Comparison of ENCODE assay signal across 22 cellular contexts in the genomic region with DNA sequence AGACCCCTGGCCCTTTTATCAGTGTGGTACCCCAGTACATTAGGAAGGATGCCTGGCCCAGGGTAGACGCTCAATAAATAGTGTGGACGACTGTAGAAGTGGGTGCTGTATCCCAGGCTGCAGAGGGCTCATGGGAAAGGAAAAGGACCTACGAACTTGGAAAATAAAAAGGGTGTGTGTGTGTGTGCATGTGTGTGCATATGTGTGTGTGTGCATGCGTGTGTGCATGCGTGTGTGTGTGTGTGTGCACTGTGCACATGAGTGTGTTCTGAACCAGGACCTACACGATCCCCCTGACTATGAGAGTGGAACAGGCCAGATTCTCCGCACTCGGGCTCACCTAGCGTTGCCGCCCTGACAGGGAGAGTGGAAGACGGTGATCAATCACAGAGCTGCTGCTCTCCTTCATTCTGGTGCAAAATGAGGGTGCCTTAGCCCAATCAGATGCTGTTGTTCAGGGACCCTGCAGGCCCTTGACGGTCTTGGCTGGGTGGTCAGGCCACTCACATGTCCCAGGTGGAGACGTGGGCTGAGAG. TPM values are rescaled to one million over a fixed set of nuclear protein-coding genes. Genes with fewer than 3 reads are reported as not detected.
DNase-seq lines count a peak whose midpoint lies in the region; ATAC-seq, FAIRE-seq and TF ChIP-seq lines count a peak whose summit lies in the region.
"Had no signal": no experiment of that assay in that cellular context is flagged by ENCODE, and none has a peak within 500 bp of the region (broad histone marks: within the 10 kb centered on the region; RNA-seq: fewer than 3 reads in every experiment).

No MANE protein-coding gene starts in this region.

- no peaks in the 10 kb centered on the region for H3K27me3 ChIP-seq in HepG2 (ENCODE audit: control insufficient read depth in 1 of 2, insufficient read depth in 2 of 2, low read length in 2 of 2)
- no peaks in the 10 kb centered on the region for H3K27me3 ChIP-seq in trophoblast cell (ENCODE audit: insufficient read depth, low read length)
- H3K27me3 ChIP-seq: BLaER1 had no signal

- FAIRE-seq in HepG2 (lab: Jason Lieb, UNC), result no peak
- FAIRE-seq: A549, H54, HTR-8/SVneo had no signal

- intact Hi-C loops in HepG2 (cut with micrococcal nuclease; ENCODE audit: unreplicated experiment), result no loop called here

- peaks cover 18% of the 10 kb centered on the region for H3K27me3 Mint-ChIP-seq in activated CD8-positive, alpha-beta memory T cell treated with anti-CD3 and anti-CD28 coated beads, Interleukin-2, amount 10 ng/mL, durations not matched to agents 7 days and 5 days

- no peak overlapping the region for H3K27ac ChIP-seq in coronary artery
- H3K27ac ChIP-seq in HepG2 (ENCODE audit: extremely low read length, insufficient read depth, low read length), result peak overlapping the region; percentile 32
- no peak overlapping the region for H3K27ac ChIP-seq in trophoblast cell (ENCODE audit: low read depth, low read length)
- H3K27ac ChIP-seq: 22Rv1, A549, BLaER1, GM23248 had no signal

- ATAC-seq in activated CD8-positive, alpha-beta memory T cell treated with anti-CD3 and anti-CD28 coated beads, Interleukin-2, amount 10 ng/mL, durations not matched to agents 7 days and 5 days, result no peak
- ATAC-seq in HepG2 (no peak), GM18868 (IDR thresholded peaks at IDR 0.05; ENCODE audit: unreplicated experiment) (no peak)
- ATAC-seq in activated CD4-positive, CD25-positive, alpha-beta regulatory T cell treated with anti-CD3 and anti-CD28 coated beads, Interleukin-2, amount 50 U/mL, for 24 hours, result no peak
- ATAC-seq: A549 had no signal

- peak; percentile 42 for DNase-seq in activated CD8-positive, alpha-beta memory T cell treated with anti-CD3 and anti-CD28 coated beads for 24 hours
- no peak for DNase-seq in activated CD8-positive, alpha-beta memory T cell treated with anti-CD3 and anti-CD28 coated beads, Interleukin-2, amount 10 ng/mL, durations not matched to agents 7 days and 5 days
- peak; percentile 50 for DNase-seq in coronary artery (ENCODE audit: low spot score)
- DNase-seq in HepG2 (ENCODE audit: low spot score), result no peak
- no peak for DNase-seq in trophoblast cell
- DNase-seq in GM19240 (ENCODE audit: insufficient read length, low spot score), result no peak
- DNase-seq: Calu3; CD4-positive, alpha-beta memory T cell; DMS79 treated with DMSO at 0.1 percent for 48 hours; GF-D8; GM23248; HCEC 1CT; HFFc6 had no signal

- TF ChIP-seq RAD21 in HepG2 (CRISPR knock-in tag; IDR thresholded peaks at IDR 0.05), result no peak

- no peak for TF ChIP-seq POLR2A in HepG2 (IDR thresholded peaks at IDR 0.05; ENCODE audit: insufficient read depth in 1 of 2, low read depth in 2 of 2, low read length in 2 of 2)

- no peak overlapping the region for H3K23ac ChIP-seq in trophoblast cell (ENCODE audit: low read length)

- H2AFZ ChIP-seq in HepG2 (ENCODE audit: low read length), result no peak overlapping the region
- H2AFZ ChIP-seq in trophoblast cell (ENCODE audit: insufficient read depth, low read length, poor library complexity), result no peak overlapping the region
- H2AFZ ChIP-seq: GM23248 had no signal

- no peak overlapping the region for H3K4me3 Mint-ChIP-seq in activated CD8-positive, alpha-beta memory T cell treated with anti-CD3 and anti-CD28 coated beads, Interleukin-2, amount 10 ng/mL, durations not matched to agents 7 days and 5 days
- H3K4me3 Mint-ChIP-seq: CD14-positive monocyte; CD4-positive, alpha-beta memory T cell; HFFc6; IgD-negative memory B cell had no signal

- peaks cover 92% of the 10 kb centered on the region for H3K4me1 ChIP-seq in HepG2 (ENCODE audit: insufficient read depth, low read length)
- H3K4me1 ChIP-seq in trophoblast cell (ENCODE audit: control insufficient read depth in 1 of 2, insufficient read depth in 2 of 2, low read length in 2 of 2), result peaks cover 10 to 14% of the 10 kb centered on the region in 2 experiments
- H3K4me1 ChIP-seq: A549, BLaER1 had no signal

- POLR2A ChIA-PET in HepG2 (lab: Yijun Ruan, JAX), result interaction anchor here (0.7 to 4.5 kb wide), 6 partner anchors 19 to 146 kb away, joined by 3 to 33 read pairs (median 10); no protein-coding TSS in a partner anchor

- no peak overlapping the region for H2BK5ac ChIP-seq in trophoblast cell (ENCODE audit: low read depth, low read length, poor library complexity)

- H3K4me2 ChIP-seq in HepG2 (ENCODE audit: low read depth, low read length) (no peak overlapping the region), trophoblast cell (ENCODE audit: low read length) (no peak overlapping the region)
- H3K4me2 ChIP-seq: A549, BLaER1 had no signal

- H3K36me3 Mint-ChIP-seq in activated CD8-positive, alpha-beta memory T cell treated with anti-CD3 and anti-CD28 coated beads, Interleukin-2, amount 10 ng/mL, durations not matched to agents 7 days and 5 days, result no peaks in the 10 kb centered on the region
- H3K36me3 Mint-ChIP-seq: CD14-positive monocyte; CD4-positive, alpha-beta memory T cell; IgD-negative memory B cell had no signal

- H3K36me3 ChIP-seq in HepG2 (replicated peaks in 1 of 2; ENCODE audit: control insufficient read depth in 1 of 2, insufficient read depth in 2 of 2, low read length in 2 of 2) (no peaks in the 10 kb centered on the region), trophoblast cell (ENCODE audit: control insufficient read depth in 1 of 2, insufficient read depth in 2 of 2, low read length in 2 of 2) (no peaks in the 10 kb centered on the region)
- H3K36me3 ChIP-seq: BLaER1 had no signal

- peak overlapping the region; percentile 2 for H3K14ac ChIP-seq in trophoblast cell (ENCODE audit: low read length)

- H3K18ac ChIP-seq in trophoblast cell (ENCODE audit: low read length), result no peak overlapping the region

- H3K27ac Mint-ChIP-seq in activated CD8-positive, alpha-beta memory T cell treated with anti-CD3 and anti-CD28 coated beads, Interleukin-2, amount 10 ng/mL, durations not matched to agents 7 days and 5 days, result no peak overlapping the region
- H3K27ac Mint-ChIP-seq: CD14-positive monocyte, HFFc6, IgD-negative memory B cell had no signal

- H3K9ac ChIP-seq in HepG2 (ENCODE audit: insufficient read depth, low read depth, low read length), result no peak overlapping the region
- no peak overlapping the region for H3K9ac ChIP-seq in trophoblast cell (ENCODE audit: low read length)
- H3K9ac ChIP-seq: BLaER1, GM23248 had no signal

- no peaks in the 10 kb centered on the region for H3K9me3 Mint-ChIP-seq in activated CD8-positive, alpha-beta memory T cell treated with anti-CD3 and anti-CD28 coated beads, Interleukin-2, amount 10 ng/mL, durations not matched to agents 7 days and 5 days (ENCODE audit: low read depth)
- H3K9me3 Mint-ChIP-seq: CD14-positive monocyte; CD4-positive, alpha-beta memory T cell; IgD-negative memory B cell had no signal

- H3K4me3 ChIP-seq in coronary artery, result no peak overlapping the region
- H3K4me3 ChIP-seq in HepG2 (replicated peaks in 1 of 3; ENCODE audit: insufficient read depth in 1 of 3, low read depth in 2 of 3, low read length in 3 of 3), result no peak overlapping the region
- peak overlapping the region; percentile 7 for H3K4me3 ChIP-seq in trophoblast cell (ENCODE audit: low read depth, low read length)
- H3K4me3 ChIP-seq: A549, BLaER1, GM23248 had no signal

- H3K4me1 Mint-ChIP-seq in activated CD8-positive, alpha-beta memory T cell treated with anti-CD3 and anti-CD28 coated beads, Interleukin-2, amount 10 ng/mL, durations not matched to agents 7 days and 5 days, result no peaks in the 10 kb centered on the region
- H3K4me1 Mint-ChIP-seq: CD14-positive monocyte; CD4-positive, alpha-beta memory T cell; IgD-negative memory B cell had no signal

- H3K9me3 ChIP-seq in HepG2 (ENCODE audit: low read length) (no peaks in the 10 kb centered on the region), trophoblast cell (ENCODE audit: insufficient read depth, low read depth, low read length) (no peaks in the 10 kb centered on the region)
- H3K9me3 ChIP-seq: A549, BLaER1 had no signal

- peak overlapping the region; percentile 9 for H4K91ac ChIP-seq in trophoblast cell (ENCODE audit: low read depth, low read length)

- H4K20me1 ChIP-seq in HepG2 (ENCODE audit: insufficient read depth, low read length), result no peaks in the 10 kb centered on the region
- H4K20me1 ChIP-seq: BLaER1 had no signal

- CTCF ChIA-PET in activated CD8-positive, alpha-beta memory T cell treated with anti-CD3 and anti-CD28 coated beads, Interleukin-2, amount 10 ng/mL, durations not matched to agents 7 days and 5 days (lab: Charles Lee), result no interaction called here
- CTCF ChIA-PET in HepG2 (lab: Yijun Ruan, JAX; ENCODE audit: low intra/inter-chr PET ratio, low total read pairs), result interaction anchor here (4.2 kb wide), 1 partner anchor 69 kb away, joined by 19 read pairs; no protein-coding TSS in a partner anchor

- peak overlapping the region; percentile 11 for H2BK12ac ChIP-seq in trophoblast cell (ENCODE audit: low read length)

- 96% methylated on average over 13 of the region's 13 CpGs for WGBS in HepG2 (ENCODE audit: low lambda C conversion rate)
- WGBS in trophoblast cell (ENCODE audit: extremely low coverage, insufficient coverage, insufficient read length), result no CpG with 5 or more reads among the region's 13 CpGs

- no TSS peak for BruUV-seq in HepG2 (replicated peaks; lab: Mats Ljungman, UMichigan)

- peaks cover 6% of the 10 kb centered on the region for H3K79me1 ChIP-seq in trophoblast cell (ENCODE audit: low read length)

- no peak overlapping the region for H3K4ac ChIP-seq in trophoblast cell (ENCODE audit: low read depth, low read length)

- TF ChIP-seq CTCF in coronary artery (IDR thresholded peaks at IDR 0.05) (no peak), HepG2 (CRISPR knock-in tag; IDR thresholded peaks at IDR 0.05) (no peak)

- H4K12ac ChIP-seq in trophoblast cell (ENCODE audit: low read depth, low read length), result no peak overlapping the region

- in situ Hi-C loops in HepG2 (cut with HindIII; ENCODE audit: extremely low pct_ligation_motif_present, low pct_unique_long_range_greater_than_20kb), result no loop called here

- H2AK5ac ChIP-seq in trophoblast cell (ENCODE audit: low read length), result no peak overlapping the region

- TF ChIP-seq EP300 in HepG2 (IDR thresholded peaks at IDR 0.05; ENCODE audit: low read depth in 2 of 2, low read length in 2 of 2) (no peak), HepG2 (CRISPR knock-in tag; IDR thresholded peaks at IDR 0.05; ENCODE audit: borderline replicate concordance) (no peak)

- no peak overlapping the region for H4K8ac ChIP-seq in trophoblast cell (ENCODE audit: low read depth, low read length)

- no peaks in the 10 kb centered on the region for H3K79me2 ChIP-seq in HepG2 (ENCODE audit: insufficient read depth, low read length)
- H3K79me2 ChIP-seq in trophoblast cell (ENCODE audit: control insufficient read depth, insufficient read depth, low read length, poor library complexity), result no peaks in the 10 kb centered on the region

- no peak overlapping the region for H2BK120ac ChIP-seq in trophoblast cell (ENCODE audit: insufficient read depth, low read length, poor library complexity)

RNA-seq across cellular contexts. Expression of a gene that starts 3.5 kb away (rescaled TPM):
- total RNA-seq in activated CD8-positive, alpha-beta memory T cell treated with anti-CD3 and anti-CD28 coated beads, Interleukin-2, amount 10 ng/mL, durations not matched to agents 7 days and 5 days, result not detected
- total RNA-seq in HepG2 (2016; rRNA removed; fragmentation: Illumina TruSeq; extraction: Trizol), result 8.3 and 11.0 TPM in 2 replicates
- 4.1 and 4.2 TPM in 2 replicates for total RNA-seq in HepG2 (2016; cell fraction: cytosol; rRNA removed; fragmentation: Illumina TruSeq; extraction: Trizol; ENCODE audit: low read depth)
- 8.7 and 10.0 TPM in 2 replicates for total RNA-seq in HepG2 (2016; cell fraction: insoluble cytoplasmic fraction; rRNA removed; fragmentation: Illumina TruSeq; extraction: Trizol)
- total RNA-seq in HepG2 (2016; cell fraction: membrane; rRNA removed; fragmentation: Illumina TruSeq; extraction: Trizol), result 7.5 and 7.8 TPM in 2 replicates
- 6.8 and 7.8 TPM in 2 replicates for total RNA-seq in HepG2 (2016; cell fraction: nucleus; rRNA removed; fragmentation: Illumina TruSeq; extraction: Trizol)
- polyA plus RNA-seq in HepG2 (2011; rRNA removed), result 32.4 and 42.7 TPM in 2 replicates
- polyA plus RNA-seq in HepG2 (2011; cell fraction: cytosol; rRNA removed), result 40.5 and 49.1 TPM in 2 replicates
- 21.7 and 28.7 TPM in 2 replicates for polyA plus RNA-seq in HepG2 (2011; cell fraction: nucleus; rRNA removed)
- polyA plus RNA-seq in HepG2 (2012), result 9.6 and 43.8 TPM in 2 replicates
- polyA plus RNA-seq in HepG2 (2016; cell fraction: cytosol; fragmentation: Illumina TruSeq; extraction: Trizol; ENCODE audit: low read depth), result 3.4 and 3.8 TPM in 2 replicates
- 6.5 and 9.8 TPM in 2 replicates for polyA plus RNA-seq in HepG2 (2016; cell fraction: insoluble cytoplasmic fraction; fragmentation: Illumina TruSeq; extraction: Trizol; ENCODE audit: low read depth)
- polyA plus RNA-seq in HepG2 (2016; cell fraction: membrane; fragmentation: Illumina TruSeq; extraction: Trizol; ENCODE audit: low read depth), result 6.1 and 6.5 TPM in 2 replicates
- polyA plus RNA-seq in HepG2 (2016; cell fraction: nucleus; fragmentation: Illumina TruSeq; extraction: Trizol; ENCODE audit: insufficient read depth, low read depth), result 10.8 and 11.1 TPM in 2 replicates
- 97.2 TPM in 1 of 2 replicates, not detected in the other for polyA minus RNA-seq in HepG2 (2011; rRNA and poly(A)+ RNA removed; ENCODE audit: low replicate concordance)
- polyA minus RNA-seq in HepG2 (2011; cell fraction: cytosol; rRNA and poly(A)+ RNA removed), result 16.1 and 16.4 TPM in 2 replicates
- 12.5 and 12.9 TPM in 2 replicates for polyA minus RNA-seq in HepG2 (2011; cell fraction: nucleus; rRNA and poly(A)+ RNA removed)
- polyA plus RNA-seq in trophoblast cell (2013), result 1.6 and 1.8 TPM in 2 replicates
- total RNA-seq: Calu3; CD4-positive, alpha-beta memory T cell; GM23248; HFFc6 had no signal
- polyA plus RNA-seq: A549; CD14-positive monocyte; CD4-positive, alpha-beta memory T cell; GM23248; IgD-negative memory B cell had no signal

RNA-seq across cellular contexts. Expression of a gene that starts 37.3 kb away (rescaled TPM):
- total RNA-seq in activated CD8-positive, alpha-beta memory T cell treated with anti-CD3 and anti-CD28 coated beads, Interleukin-2, amount 10 ng/mL, durations not matched to agents 7 days and 5 days, result not detected
- total RNA-seq in HepG2 (2016; rRNA removed; fragmentation: Illumina TruSeq; extraction: Trizol), result not detected in 2 replicates
- total RNA-seq in HepG2 (2016; cell fraction: cytosol; rRNA removed; fragmentation: Illumina TruSeq; extraction: Trizol; ENCODE audit: low read depth), result not detected in 2 replicates
- 0.04 TPM in 1 of 2 replicates, not detected in the other for total RNA-seq in HepG2 (2016; cell fraction: insoluble cytoplasmic fraction; rRNA removed; fragmentation: Illumina TruSeq; extraction: Trizol)
- not detected in 2 replicates for total RNA-seq in HepG2 (2016; cell fraction: membrane; rRNA removed; fragmentation: Illumina TruSeq; extraction: Trizol)
- total RNA-seq in HepG2 (2016; cell fraction: nucleus; rRNA removed; fragmentation: Illumina TruSeq; extraction: Trizol), result not detected in 2 replicates
- polyA plus RNA-seq in HepG2 (2011; rRNA removed), result 0.03 TPM in 1 of 2 replicates, not detected in the other
- polyA plus RNA-seq in HepG2 (2011; cell fraction: cytosol; rRNA removed), result not detected in 2 replicates
- not detected in 2 replicates for polyA plus RNA-seq in HepG2 (2011; cell fraction: nucleus; rRNA removed)
- not detected in 2 replicates for polyA plus RNA-seq in HepG2 (2012)
- not detected in 2 replicates for polyA plus RNA-seq in HepG2 (2016; cell fraction: cytosol; fragmentation: Illumina TruSeq; extraction: Trizol; ENCODE audit: low read depth)
- polyA plus RNA-seq in HepG2 (2016; cell fraction: insoluble cytoplasmic fraction; fragmentation: Illumina TruSeq; extraction: Trizol; ENCODE audit: low read depth), result not detected in 2 replicates
- not detected in 2 replicates for polyA plus RNA-seq in HepG2 (2016; cell fraction: membrane; fragmentation: Illumina TruSeq; extraction: Trizol; ENCODE audit: low read depth)
- polyA plus RNA-seq in HepG2 (2016; cell fraction: nucleus; fragmentation: Illumina TruSeq; extraction: Trizol; ENCODE audit: insufficient read depth, low read depth), result not detected in 2 replicates
- polyA minus RNA-seq in HepG2 (2011; rRNA and poly(A)+ RNA removed; ENCODE audit: low replicate concordance), result not detected in 2 replicates
- polyA minus RNA-seq in HepG2 (2011; cell fraction: cytosol; rRNA and poly(A)+ RNA removed), result not detected in 2 replicates
- not detected in 2 replicates for polyA minus RNA-seq in HepG2 (2011; cell fraction: nucleus; rRNA and poly(A)+ RNA removed)
- polyA plus RNA-seq in trophoblast cell (2013), result 0.06 and 0.08 TPM in 2 replicates
- total RNA-seq: Calu3; CD4-positive, alpha-beta memory T cell; GM23248; HFFc6 had no signal
- polyA plus RNA-seq: A549, CD14-positive monocyte, GM23248, IgD-negative memory B cell had no signal

Comparison
In these comparisons a context has a peak if more than half of its experiments do, and no peak if none do; other contexts are left out.
1. DNase-seq: peak in activated CD8-positive, alpha-beta memory T cell treated with anti-CD3 and anti-CD28 coated beads for 24 hours (single experiment) and coronary artery (single experiment); none in activated CD8-positive, alpha-beta memory T cell treated with anti-CD3 and anti-CD28 coated beads, Interleukin-2, amount 10 ng/mL, durations not matched to agents 7 days and 5 days (single experiment), HepG2 (single experiment), trophoblast cell (0 of 2) and GM19240 (single experiment).
2. RNA of a gene that starts 3.5 kb away (total RNA-seq): 4.1 to 11.0 TPM in HepG2; not detected in activated CD8-positive, alpha-beta memory T cell treated with anti-CD3 and anti-CD28 coated beads, Interleukin-2, amount 10 ng/mL, durations not matched to agents 7 days and 5 days; every median in the first group is over 4 times any median in the second.